Comparison of ENCODE assay signal across 6 cellular contexts in the genomic region with DNA sequence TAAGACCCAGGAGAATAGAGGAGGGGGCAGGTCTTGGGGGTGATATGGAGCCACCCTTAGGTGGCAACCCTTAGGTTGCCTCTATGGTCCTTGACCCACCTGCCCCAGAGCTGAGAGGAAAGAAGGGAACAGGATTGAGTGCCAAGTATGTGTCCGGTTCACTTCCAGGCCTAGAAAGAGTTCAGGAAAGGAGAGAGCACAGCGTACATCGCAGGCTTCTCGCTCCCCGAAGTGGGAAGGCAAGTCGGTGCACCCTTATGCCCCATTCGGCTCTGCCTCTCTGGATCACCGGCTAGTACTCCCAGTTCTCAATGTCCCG. TPM values are rescaled to one million over a fixed set of nuclear protein-coding genes. Genes with fewer than 3 reads are reported as not detected.
DNase-seq lines count a peak whose midpoint lies in the region; ATAC-seq and TF ChIP-seq lines count a peak whose summit lies in the region.

No MANE protein-coding gene starts in this region.

- H3K36me3 ChIP-seq in HCT116 (ENCODE audit: control insufficient read depth in 1 of 2, insufficient read depth in 2 of 2, low read length in 2 of 2) (no peaks in the 10 kb centered on the region; a peak in 1 of 4 replicates), ascending aorta (no peaks in the 10 kb centered on the region)

- intact Hi-C loops in HCT116 (cut with micrococcal nuclease) = no loop called here
- intact Hi-C loops in ascending aorta (cut with DNase I) = no loop called here

- no peaks in the 10 kb centered on the region for H3K9me3 Mint-ChIP-seq in naive B cell

- peaks cover 64 to 94% (median 90%) of the 10 kb centered on the region in 3 donors for H3K27me3 Mint-ChIP-seq in naive B cell

- POLR2A ChIA-PET in HCT116 (lab: Charles Lee) = interaction anchor here (0.8 to 3.2 kb wide), 7 partner anchors 7 to 45 kb away, joined by 3 to 15 read pairs (median 4); a partner anchor contains a TSS

- ATAC-seq in HCT116 = no peak
- no peak for ATAC-seq in naive B cell (ENCODE audit: low read depth in 2 of 2)
- no peak for ATAC-seq in GM18519 (IDR thresholded peaks at IDR 0.05; ENCODE audit: low FRiP score, unreplicated experiment)

- H3K4me1 Mint-ChIP-seq in naive B cell = peaks cover 23 to 32% (median 29%) of the 10 kb centered on the region in 3 donors

- BruUV-seq in HCT116 (replicated peaks; lab: Mats Ljungman, UMichigan) = TSS peak; percentile 50

- H3K4me2 ChIP-seq in HCT116 (ENCODE audit: low read length) = peak overlapping the region; percentile 86

- H3K36me3 Mint-ChIP-seq in naive B cell = no peaks in the 10 kb centered on the region

- peak overlapping the region; percentile 81 for H3K9ac ChIP-seq in HCT116 (ENCODE audit: low read length)

- TF ChIP-seq CTCF in HCT116 (IDR thresholded peaks at IDR 0.05 in 2 of 3, conservative IDR thresholded peaks at IDR 0.05 in 1 of 3; ENCODE audit: borderline replicate concordance in 1 of 3, insufficient read depth in 1 of 3, low read depth in 2 of 3, low read length in 2 of 3) (no peak), ascending aorta (IDR thresholded peaks at IDR 0.05) (no peak)

- peak overlapping the region; percentile 16 to 85 (median 70) for H3K4me3 Mint-ChIP-seq in naive B cell

- H3K27me3 ChIP-seq in HCT116 (ENCODE audit: insufficient read depth, low read length) (peaks cover 13% of the 10 kb centered on the region; the same call in 1 of the 2 replicates), ascending aorta (peaks cover 42% of the 10 kb centered on the region)

- TF ChIP-seq RAD21 in HCT116 (IDR thresholded peaks at IDR 0.05; ENCODE audit: low read depth) = no peak

- no peaks in the 10 kb centered on the region for H3K9me3 ChIP-seq in HCT116 (ENCODE audit: control insufficient read depth in 1 of 2, insufficient read depth in 1 of 2, low read depth in 1 of 2, low read length in 2 of 2)
- H3K9me3 ChIP-seq in ascending aorta = no peaks in the 10 kb centered on the region

- no peak for TF ChIP-seq POLR2A in HCT116 (IDR thresholded peaks at IDR 0.05; ENCODE audit: borderline replicate concordance, extremely low read depth, insufficient read depth, insufficient read length)

- no peaks in the 10 kb centered on the region for H3K9me2 ChIP-seq in HCT116 (ENCODE audit: insufficient read depth)

- H3K4me3 ChIP-seq in HCT116 (replicated peaks in 1 of 2; ENCODE audit: low read depth in 1 of 2, low read length in 2 of 2) (peak overlapping the region; percentile 78 to 89), ascending aorta (peak overlapping the region; percentile 43 to 46)

- H4K20me1 ChIP-seq in HCT116 (ENCODE audit: insufficient read depth) = no peaks in the 10 kb centered on the region

- DNase-seq in HCT116 (ENCODE audit: low read depth, low spot score) (no peak), ascending aorta (ENCODE audit: low spot score in 2 of 2) (no peak), naive B cell (no peak), GDM1 (lab: John Stamatoyannopoulos, UW) (no peak), COR-L47 (lab: John Stamatoyannopoulos, UW) (no peak)

- H3K79me2 ChIP-seq in HCT116 (ENCODE audit: insufficient read depth, low read length) = peaks cover 23% of the 10 kb centered on the region; the same call in 1 of the 2 replicates

- no peak overlapping the region for H3K27ac Mint-ChIP-seq in naive B cell

- RAD21 ChIA-PET in HCT116 (lab: Charles Lee; ENCODE audit: low non-redundant PET in 1 of 2, low total read pairs in 2 of 2, uncharacterized antibody in 2 of 2, unreplicated experiment in 2 of 2) = interaction anchor here (1.0 to 1.3 kb wide), 3 partner anchors 9 to 39 kb away, joined by 4 to 5 read pairs (median 5); a partner anchor contains a TSS

- H3K27ac ChIP-seq in HCT116 (ENCODE audit: low read depth, low read length) = peak overlapping the region; percentile 63
- no peak overlapping the region for H3K27ac ChIP-seq in ascending aorta

- H2AFZ ChIP-seq in HCT116 (ENCODE audit: low read depth, low read length, poor library complexity, severe bottlenecking) = peak overlapping the region; percentile 62

- H3K4me1 ChIP-seq in HCT116 (ENCODE audit: control insufficient read depth in 1 of 2, insufficient read depth in 2 of 2, low read length in 2 of 2) (peaks cover 13 to 30% of the 10 kb centered on the region in 2 experiments), ascending aorta (peaks cover 5 to 16% of the 10 kb centered on the region in 2 donors)

- CTCF ChIA-PET in HCT116 (lab: Charles Lee) = interaction anchor here (0.7 to 12.6 kb wide), 10 partner anchors 8 to 168 kb away, joined by 3 to 393 read pairs (median 6); a partner anchor contains a TSS

TF ChIP-seq in HCT116, 20 proteins besides CTCF, POLR2A, EP300 and RAD21 (continues in another document):
- no peak for TF ChIP-seq SRF (IDR thresholded peaks at IDR 0.05; ENCODE audit: low read depth)
- no peak for TF ChIP-seq ZFX (IDR thresholded peaks at IDR 0.05)
- TF ChIP-seq, protein P1, sequence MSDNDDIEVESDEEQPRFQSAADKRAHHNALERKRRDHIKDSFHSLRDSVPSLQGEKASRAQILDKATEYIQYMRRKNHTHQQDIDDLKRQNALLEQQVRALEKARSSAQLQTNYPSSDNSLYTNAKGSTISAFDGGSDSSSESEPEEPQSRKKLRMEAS (IDR thresholded peaks at IDR 0.05) = no peak
- TF ChIP-seq, protein P2, sequence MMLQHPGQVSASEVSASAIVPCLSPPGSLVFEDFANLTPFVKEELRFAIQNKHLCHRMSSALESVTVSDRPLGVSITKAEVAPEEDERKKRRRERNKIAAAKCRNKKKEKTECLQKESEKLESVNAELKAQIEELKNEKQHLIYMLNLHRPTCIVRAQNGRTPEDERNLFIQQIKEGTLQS (IDR thresholded peaks at IDR 0.05) = no peak
- no peak for TF ChIP-seq ELF1 (IDR thresholded peaks at IDR 0.05; ENCODE audit: borderline replicate concordance, low read depth)
- TF ChIP-seq FOSL1 (IDR thresholded peaks at IDR 0.05; ENCODE audit: low read depth) = no peak
- TF ChIP-seq CBX3 (IDR thresholded peaks at IDR 0.05; ENCODE audit: low read depth) = no peak
- TF ChIP-seq YY1 (IDR thresholded peaks at IDR 0.05; ENCODE audit: extremely low read depth, insufficient replicate concordance, low read depth, low read length) = no peak
- TF ChIP-seq EZH2phosphoT487 (IDR thresholded peaks at IDR 0.05; ENCODE audit: borderline replicate concordance) = no peak
- TF ChIP-seq ZNF274 (IDR thresholded peaks at IDR 0.05; ENCODE audit: low read depth, low read length) = no peak
- no peak for TF ChIP-seq SIN3A (IDR thresholded peaks at IDR 0.05; ENCODE audit: low read depth)
- TF ChIP-seq, protein P3, sequence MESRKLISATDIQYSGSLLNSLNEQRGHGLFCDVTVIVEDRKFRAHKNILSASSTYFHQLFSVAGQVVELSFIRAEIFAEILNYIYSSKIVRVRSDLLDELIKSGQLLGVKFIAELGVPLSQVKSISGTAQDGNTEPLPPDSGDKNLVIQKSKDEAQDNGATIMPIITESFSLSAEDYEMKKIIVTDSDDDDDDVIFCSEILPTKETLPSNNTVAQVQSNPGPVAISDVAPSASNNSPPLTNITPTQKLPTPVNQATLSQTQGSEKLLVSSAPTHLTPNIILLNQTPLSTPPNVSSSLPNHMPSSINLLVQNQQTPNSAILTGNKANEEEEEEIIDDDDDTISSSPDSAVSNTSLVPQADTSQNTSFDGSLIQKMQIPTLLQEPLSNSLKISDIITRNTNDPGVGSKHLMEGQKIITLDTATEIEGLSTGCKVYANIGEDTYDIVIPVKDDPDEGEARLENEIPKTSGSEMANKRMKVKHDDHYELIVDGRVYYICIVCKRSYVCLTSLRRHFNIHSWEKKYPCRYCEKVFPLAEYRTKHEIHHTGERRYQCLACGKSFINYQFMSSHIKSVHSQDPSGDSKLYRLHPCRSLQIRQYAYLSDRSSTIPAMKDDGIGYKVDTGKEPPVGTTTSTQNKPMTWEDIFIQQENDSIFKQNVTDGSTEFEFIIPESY (IDR thresholded peaks at IDR 0.05; ENCODE audit: extremely low read depth, insufficient replicate concordance, low read length) = no peak

RNA-seq across cellular contexts. Expression of a gene that starts 0.6 kb away (rescaled TPM):
- 10.8 TPM for total RNA-seq in HCT116 (2021; ENCODE audit: unreplicated experiment)
- polyA plus RNA-seq in HCT116 (2012) = 5.9 and 6.0 TPM in 2 replicates
- 0.11 TPM for total RNA-seq in ascending aorta
- polyA plus RNA-seq in naive B cell (ENCODE audit: low read depth in 6 of 6) = under 1 TPM in 1 of 6 donors, not detected in 5; 0.12 TPM

RNA-seq across cellular contexts. Expression of a gene that starts 9.3 kb away (rescaled TPM):
- total RNA-seq in HCT116 (2021; ENCODE audit: unreplicated experiment) = 53.2 TPM
- 55.9 and 58.2 TPM in 2 replicates for polyA plus RNA-seq in HCT116 (2012)
- 126 TPM for total RNA-seq in ascending aorta
- polyA plus RNA-seq in naive B cell (ENCODE audit: low read depth in 6 of 6) = 10 to 100 TPM; 20.0 to 35.5 (median 23.5) TPM

RNA-seq across cellular contexts. Expression of a gene that starts 18.9 kb away (rescaled TPM):
- 0.76 TPM for total RNA-seq in HCT116 (2021; ENCODE audit: unreplicated experiment)
- polyA plus RNA-seq in HCT116 (2012) = 1.2 and 1.6 TPM in 2 replicates
- total RNA-seq in ascending aorta = not detected
- polyA plus RNA-seq in naive B cell (ENCODE audit: low read depth in 6 of 6) = 1 to 10 TPM in 3 of 6 donors, under 1 TPM in 2, not detected in 1; 0.39 to 2.3 (median 1.0) TPM

RNA-seq across cellular contexts. Expression of a gene that starts 19.0 kb away (rescaled TPM):
- 112 TPM for total RNA-seq in HCT116 (2021; ENCODE audit: unreplicated experiment)
- 162 and 165 TPM in 2 replicates for polyA plus RNA-seq in HCT116 (2012)
- 13.7 TPM for total RNA-seq in ascending aorta
- polyA plus RNA-seq in naive B cell (ENCODE audit: low read depth in 6 of 6) = 10 to 100 TPM; 33.1 to 49.0 (median 39.1) TPM

RNA-seq across cellular contexts. Expression of a gene that starts 28.7 kb away (rescaled TPM):
- total RNA-seq in HCT116 (2021; ENCODE audit: unreplicated experiment) (20.5 TPM), ascending aorta (28.8 TPM)
- polyA plus RNA-seq in HCT116 (2012) = 16.4 and 20.5 TPM in 2 replicates
- polyA plus RNA-seq in naive B cell (ENCODE audit: low read depth in 6 of 6) = 1 to 10 TPM; 1.2 to 9.2 (median 4.5) TPM

Comparison
In these comparisons a context has a peak if more than half of its experiments do, and no peak if none do; other contexts are left out.
1. RNA of a gene that starts 0.6 kb away (total RNA-seq): 10.8 TPM in HCT116 (single experiment); 0.11 TPM in ascending aorta (single experiment); every median in the first group is over 10 times any median in the second.